16 cellular contexts compared by ENCODE assay signal in the genomic region with DNA sequence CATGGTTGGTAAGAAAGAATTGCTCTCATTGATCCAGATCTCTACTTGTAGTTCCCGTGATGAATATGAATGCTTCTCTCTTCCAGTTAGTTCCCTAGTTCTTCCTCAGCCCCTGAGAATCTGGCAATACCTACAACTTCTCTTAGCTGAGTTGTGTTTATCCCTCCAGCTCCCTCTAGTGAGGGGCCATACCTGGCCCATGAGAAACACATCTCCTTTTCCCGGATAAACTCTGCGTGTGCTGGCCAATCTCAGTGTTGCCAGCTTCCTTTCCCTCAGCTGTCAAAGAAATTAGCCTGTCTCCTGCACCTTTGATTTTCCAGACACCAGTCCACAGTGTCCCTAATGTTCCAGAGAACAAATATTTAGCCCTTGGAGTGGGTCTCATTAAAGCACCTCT. TPM values are rescaled to one million over a fixed set of nuclear protein-coding genes. Genes with fewer than 3 reads are reported as not detected.
DNase-seq lines count a peak whose midpoint lies in the region; ATAC-seq and TF ChIP-seq lines count a peak whose summit lies in the region.
"Had no signal": no experiment of that assay in that cellular context is flagged by ENCODE, and none has a peak within 500 bp of the region (broad histone marks: within the 10 kb centered on the region; RNA-seq: fewer than 3 reads in every experiment).

No MANE protein-coding gene starts in this region.

- intact Hi-C loops in A673 (cut with micrococcal nuclease; ENCODE audit: unreplicated experiment), result no loop called here

- DNase-seq in A673 (ENCODE audit: low spot score) (no peak), EL (peak; percentile 1), RWPE2 (ENCODE audit: low spot score) (no peak), fibroblast of mammary gland (ENCODE audit: low read depth) (peak; percentile 23), DMS153 (lab: John Stamatoyannopoulos, UW) (no peak), NCI-H1436 treated with DMSO at 0.1 percent for 48 hours (lab: John Stamatoyannopoulos, UW) (no peak)
- DNase-seq in stimulated activated CD4-positive, alpha-beta T cell treated with anti-CD3 and anti-CD28 coated beads, Interleukin-4, amount 100 ng/mL, for 4 hours, result no peak
- DNase-seq: head of caudate nucleus; NCI-H345; OCI-M1; posterior cingulate gyrus; stimulated activated CD4-positive, alpha-beta T cell treated with anti-CD3 and anti-CD28 coated beads, Interleukin-15, amount 100 ng/mL, for 24 hours had no signal

- POLR2A ChIA-PET in A673 (lab: Charles Lee; ENCODE audit: low non-redundant PET), result no interaction called here

- H3K36me3 ChIP-seq in A673 (ENCODE audit: insufficient read depth, low read length, poor library complexity, severe bottlenecking), result no peaks in the 10 kb centered on the region
- H3K36me3 ChIP-seq in RWPE2 (ENCODE audit: low read depth), result no peaks in the 10 kb centered on the region
- H3K36me3 ChIP-seq: suprapubic skin had no signal

- CTCF ChIA-PET in A673 (lab: Charles Lee), result interaction anchor here (0.9 kb wide), 1 partner anchor 142 kb away, joined by 3 read pairs; no protein-coding TSS in a partner anchor

- no peaks in the 10 kb centered on the region for H3K9me3 ChIP-seq in A673 (ENCODE audit: low read depth, low read length, poor library complexity, severe bottlenecking)
- no peaks in the 10 kb centered on the region for H3K9me3 ChIP-seq in RWPE2 (ENCODE audit: severe bottlenecking)
- H3K9me3 ChIP-seq: suprapubic skin had no signal

- H3K4me3 ChIP-seq in A673 (ENCODE audit: low read depth, low read length, poor library complexity, severe bottlenecking) (no peak overlapping the region), RWPE2 (ENCODE audit: severe bottlenecking) (no peak overlapping the region), fibroblast of mammary gland (ENCODE audit: control insufficient read depth, low read depth, low read length) (no peak overlapping the region)
- H3K4me3 ChIP-seq: suprapubic skin had no signal

- BruUV-seq in A673 (replicated peaks; lab: Mats Ljungman, UMichigan), result no TSS peak

- no peak overlapping the region for H3K27ac ChIP-seq in A673 (ENCODE audit: low read depth, low read length, poor library complexity, severe bottlenecking)
- H3K27ac ChIP-seq in RWPE2 (ENCODE audit: poor library complexity, severe bottlenecking), result no peak overlapping the region
- H3K27ac ChIP-seq: epithelial cell of prostate, suprapubic skin had no signal

- no peaks in the 10 kb centered on the region for H3K27me3 ChIP-seq in A673 (replicated peaks; ENCODE audit: insufficient read depth, low read depth, low read length, poor library complexity)
- no peaks in the 10 kb centered on the region for H3K27me3 ChIP-seq in RWPE2 (ENCODE audit: insufficient read depth, poor library complexity, severe bottlenecking)
- H3K27me3 ChIP-seq: suprapubic skin had no signal

- H3K4me1 ChIP-seq in A673 (ENCODE audit: insufficient read depth, low read length, poor library complexity, severe bottlenecking) (no peaks in the 10 kb centered on the region), RWPE2 (ENCODE audit: insufficient read depth, poor library complexity, severe bottlenecking) (no peaks in the 10 kb centered on the region)
- H3K4me1 ChIP-seq: suprapubic skin had no signal

- no peak for ATAC-seq in RWPE2 (ENCODE audit: low read depth)
- no peak for ATAC-seq in HG03439 (IDR thresholded peaks at IDR 0.05; ENCODE audit: unreplicated experiment)

- TF ChIP-seq CTCF in A673 (conservative IDR thresholded peaks at IDR 0.05; ENCODE audit: low read depth, low read length) (0 out of 2 replicates have a peak, but pooled peaks have one; percentile 13), RWPE2 (IDR thresholded peaks at IDR 0.05; ENCODE audit: poor library complexity, severe bottlenecking) (peak; percentile 22), fibroblast of mammary gland (conservative IDR thresholded peaks at IDR 0.05; ENCODE audit: control insufficient read depth, insufficient read depth, low read depth, low read length) (no peak)

RNA-seq across cellular contexts. Expression of gene CBLL2, which starts 5.7 kb away (rescaled TPM):
- not detected in 2 replicates for total RNA-seq in A673 (2021)
- total RNA-seq: suprapubic skin; T-helper 1 cell treated with Interleukin-12 subunit alpha and Interleukin-12 subunit beta and Interleukin-4 antibody, amounts not matched to agents 30 ng/mL and 1 ng/mL, for 36 hours had no signal

Comparison
In these comparisons a context has a peak if more than half of its experiments do, and no peak if none do; other contexts are left out.
1. DNase-seq: peak in EL (single experiment) and fibroblast of mammary gland (single experiment); none in A673 (single experiment), RWPE2 (single experiment), stimulated activated CD4-positive, alpha-beta T cell treated with anti-CD3 and anti-CD28 coated beads, Interleukin-4, amount 100 ng/mL, for 4 hours (0 of 2), DMS153 (single experiment) and NCI-H1436 treated with DMSO at 0.1 percent for 48 hours (single experiment).